In genomic region chr12:132986001-132986884, GRCh38 we compare ENCODE assay signal across 8 cellular contexts. TPM values are rescaled to one million over a fixed set of nuclear protein-coding genes. Genes with fewer than 3 reads are reported as not detected.
DNase-seq lines count a peak whose midpoint lies in the region; ATAC-seq, FAIRE-seq and TF ChIP-seq lines count a peak whose summit lies in the region.

Gene ZNF26 (plus strand): TSS chr12:132986367. CDS start chr12:132986841, 474 bp downstream.

- intact Hi-C loops in psoas muscle (cut with DNase I): loop anchor here (2.0 to 10.0 kb wide), 7 partner anchors 29 to 161 kb away; partner anchors contain the start of genes ZNF10 (in 2 of the 2), ZNF84 (in 2 of the 2), ZNF891 (in 2 of the 2) and GOLGA3 (in 1 of the 2)

- TF ChIP-seq CTCF in right atrium auricular region (IDR thresholded peaks at IDR 0.05) (no peak), psoas muscle (IDR thresholded peaks at IDR 0.05) (no peak)

- H3K9me3 ChIP-seq in right atrium auricular region (peaks cover 0 to 25% of the 10 kb centered on the region in 2 donors), psoas muscle (peaks cover 38% of the 10 kb centered on the region)

- DNase-seq in NCI-H187 (lab: John Stamatoyannopoulos, UW) (peak; percentile 86 to 92), T-helper 2 cell (peak; percentile 60 to 96 (median 78)), right atrium auricular region (ENCODE audit: low spot score) (peak; percentile 90), psoas muscle (peak; percentile 91 to 94), urothelium cell line (ENCODE audit: low spot score) (peak; percentile 95)

- ATAC-seq in GM18498 (IDR thresholded peaks at IDR 0.05; ENCODE audit: unreplicated experiment): peak; percentile 96
- peak; percentile 99 for ATAC-seq in HG02938 (IDR thresholded peaks at IDR 0.05; ENCODE audit: unreplicated experiment)
- peak; percentile 100 for ATAC-seq in psoas muscle

- H3K27ac ChIP-seq in angular gyrus (ENCODE audit: low read depth, low read length): peak within 1 kb of the TSS; percentile 93
- peak within 1 kb of the TSS; percentile 83 to 84 for H3K27ac ChIP-seq in right atrium auricular region
- H3K27ac ChIP-seq in psoas muscle: peak within 1 kb of the TSS; percentile 92

- H3K4me3 ChIP-seq in right atrium auricular region (peak within 1 kb of the TSS; percentile 74 to 85), psoas muscle (peak within 1 kb of the TSS; percentile 96)

- no peaks in the 10 kb centered on the region for H3K36me3 ChIP-seq in right atrium auricular region
- peaks cover 0 to 10% of the 10 kb centered on the region in 2 donors for H3K36me3 ChIP-seq in psoas muscle (ENCODE audit: insufficient read depth in 1 of 2, low read depth in 1 of 2)

- 0% methylated on average over 73 to 76 of the region's 76 CpGs for WGBS in psoas muscle, 3 donors

- peaks cover 0 to 16% of the 10 kb centered on the region in 2 donors for H3K4me1 ChIP-seq in right atrium auricular region
- H3K4me1 ChIP-seq in psoas muscle: peaks cover 6% of the 10 kb centered on the region

- H3K27me3 ChIP-seq in right atrium auricular region (no peaks in the 10 kb centered on the region), psoas muscle (ENCODE audit: insufficient read depth in 3 of 3, low read length in 2 of 3) (no peaks in the 10 kb centered on the region)

- FAIRE-seq in urothelium cell line (lab: Jason Lieb, UNC): peak; percentile 83

RNA-seq across cellular contexts. Expression of gene ZNF26, which starts in this region (rescaled TPM):
- total RNA-seq in right atrium auricular region (1 to 10 TPM; 2.2 to 6.6 TPM), psoas muscle (1 to 10 TPM; 2.9 to 3.9 (median 3.3) TPM)
- 1 to 10 TPM; 1.4 to 4.0 (median 2.1) TPM for polyA plus RNA-seq in psoas muscle

Comparison
In these comparisons a context has a peak if more than half of its experiments do, and no peak if none do; other contexts are left out.
1. Peak in every context shown above with its lines: DNase-seq, ATAC-seq, H3K4me3 ChIP-seq and H3K27ac ChIP-seq.